Comparison of ENCODE assay signal across 21 cellular contexts in genomic region chr16:12614662-12615278, GRCh38.
DNase-seq lines count a peak whose midpoint lies in the region; ATAC-seq and TF ChIP-seq lines count a peak whose summit lies in the region.
"Had no signal": no experiment of that assay in that cellular context is flagged by ENCODE, and none has a peak within 500 bp of the region (broad histone marks: within the 10 kb centered on the region; RNA-seq: fewer than 3 reads in every experiment).

No MANE protein-coding gene starts in this region.

- H3K9me3 Mint-ChIP-seq in activated naive CD4-positive, alpha-beta T cell treated with anti-CD3 and anti-CD28 coated beads, Interleukin-2, amount 50 U/mL, for 24 hours: peaks cover 5% of the 10 kb centered on the region
- peaks cover 3 to 4% of the 10 kb centered on the region in 2 donors for H3K9me3 Mint-ChIP-seq in activated naive CD4-positive, alpha-beta T cell treated with anti-CD3 and anti-CD28 coated beads, Interleukin-2, amount 50 U/mL, for 72 hours
- no peaks in the 10 kb centered on the region for H3K9me3 Mint-ChIP-seq in Calu3 (ENCODE audit: low read depth, unreplicated experiment)
- H3K9me3 Mint-ChIP-seq in endodermal cell: peaks cover 1% of the 10 kb centered on the region
- no peaks in the 10 kb centered on the region for H3K9me3 Mint-ChIP-seq in type B pancreatic cell
- H3K9me3 Mint-ChIP-seq: CD4-positive, CD25-positive, alpha-beta regulatory T cell had no signal

- H3K36me3 Mint-ChIP-seq in activated naive CD4-positive, alpha-beta T cell treated with anti-CD3 and anti-CD28 coated beads, Interleukin-2, amount 50 U/mL, for 24 hours: no peaks in the 10 kb centered on the region
- no peaks in the 10 kb centered on the region for H3K36me3 Mint-ChIP-seq in activated naive CD4-positive, alpha-beta T cell treated with anti-CD3 and anti-CD28 coated beads, Interleukin-2, amount 50 U/mL, for 72 hours
- H3K36me3 Mint-ChIP-seq in Calu3 (ENCODE audit: insufficient read depth, unreplicated experiment) (peaks cover 16% of the 10 kb centered on the region), endodermal cell (ENCODE audit: low read depth) (no peaks in the 10 kb centered on the region), type B pancreatic cell (no peaks in the 10 kb centered on the region)
- H3K36me3 Mint-ChIP-seq: CD4-positive, CD25-positive, alpha-beta regulatory T cell had no signal

- peak overlapping the region; percentile 77 for H3K27ac Mint-ChIP-seq in activated naive CD4-positive, alpha-beta T cell treated with anti-CD3 and anti-CD28 coated beads, Interleukin-2, amount 50 U/mL, for 24 hours
- H3K27ac Mint-ChIP-seq in activated naive CD4-positive, alpha-beta T cell treated with anti-CD3 and anti-CD28 coated beads, Interleukin-2, amount 50 U/mL, for 72 hours: peak overlapping the region in 1 of 2 donors; percentile 93
- H3K27ac Mint-ChIP-seq in Calu3 (ENCODE audit: unreplicated experiment) (peak overlapping the region; percentile 97), endodermal cell (no peak overlapping the region), type B pancreatic cell (no peak overlapping the region)
- H3K27ac Mint-ChIP-seq: B cell; CD4-positive, CD25-positive, alpha-beta regulatory T cell had no signal

- H3K4me1 Mint-ChIP-seq in activated naive CD4-positive, alpha-beta T cell treated with anti-CD3 and anti-CD28 coated beads, Interleukin-2, amount 50 U/mL, for 24 hours: peaks cover 37% of the 10 kb centered on the region
- H3K4me1 Mint-ChIP-seq in Calu3 (ENCODE audit: low read depth, unreplicated experiment) (peaks cover 71% of the 10 kb centered on the region), endodermal cell (peaks cover 41% of the 10 kb centered on the region), type B pancreatic cell (ENCODE audit: unreplicated experiment) (peaks cover 5% of the 10 kb centered on the region)
- H3K4me1 Mint-ChIP-seq: B cell had no signal

- no peak overlapping the region for H2AFZ ChIP-seq in PC-9
- H2AFZ ChIP-seq: GM23248 had no signal

- 97 to 98% methylated on average over 6 to 7 of the region's 7 CpGs for WGBS in endodermal cell (ENCODE audit: insufficient coverage in 1 of 2, insufficient read length in 1 of 2), 2 experiments

- H3K9ac ChIP-seq in endodermal cell (ENCODE audit: extremely low read depth, low read length, poor library complexity, severe bottlenecking): no peak overlapping the region
- H3K9ac ChIP-seq: GM23248 had no signal

- H3K4me2 ChIP-seq in PC-9: 0 out of 2 replicates have a peak overlapping the region, but pooled peaks have one; percentile 13

- no peak for DNase-seq in activated naive CD4-positive, alpha-beta T cell treated with anti-CD3 and anti-CD28 coated beads, Interleukin-2, amount 50 U/mL, for 72 hours (ENCODE audit: low spot score in 2 of 2)
- DNase-seq in Calu3 (no peak), PC-9 (peak in 1 of 2 experiments; percentile 43), endodermal cell (peak; percentile 38), type B pancreatic cell (ENCODE audit: extremely low spot score, unreplicated experiment) (no peak)
- DNase-seq: CD4-positive, CD25-positive, alpha-beta regulatory T cell; COR-L47; DMS153; GF-D8; GM23248; HCEC 1CT; NCI-H1105 treated with DMSO at 0.1 percent for 48 hours; NCI-H1694; NCI-H510A; NCI-H748 treated with DMSO at 0.1 percent for 48 hours; SJCRH30 had no signal

- CTCF ChIA-PET in Calu3 (lab: Charles Lee) (no interaction called here), PC-9 (lab: Charles Lee) (no interaction called here)

- H3K27me3 ChIP-seq in PC-9 (ENCODE audit: insufficient read depth, low read depth) (no peaks in the 10 kb centered on the region), endodermal cell (ENCODE audit: control insufficient read depth, insufficient read depth, low read length, poor library complexity, severe bottlenecking) (no peaks in the 10 kb centered on the region)
- H3K27me3 ChIP-seq: SJCRH30 had no signal

- no peaks in the 10 kb centered on the region for H4K20me1 ChIP-seq in PC-9 (ENCODE audit: insufficient read depth)

- peaks cover 44% of the 10 kb centered on the region for H3F3A ChIP-seq in PC-9 (ENCODE audit: insufficient read depth, low read depth)

- peak overlapping the region; percentile 100 for H3K27ac ChIP-seq in PC-9
- no peak overlapping the region for H3K27ac ChIP-seq in endodermal cell (ENCODE audit: low read depth, low read length)
- H3K27ac ChIP-seq: GM23248, SJCRH30 had no signal

- H3K36me3 ChIP-seq in PC-9 (ENCODE audit: low read depth) (no peaks in the 10 kb centered on the region), endodermal cell (ENCODE audit: control insufficient read depth, insufficient read depth, low read length) (no peaks in the 10 kb centered on the region)
- H3K36me3 ChIP-seq: SJCRH30 had no signal

- POLR2A ChIA-PET in PC-9 (lab: Charles Lee; ENCODE audit: unreplicated experiment): interaction anchor here (0.6 kb wide), 1 partner anchor 584 kb away, joined by 6 read pairs; no protein-coding TSS in a partner anchor

- no peaks in the 10 kb centered on the region for H3K79me2 ChIP-seq in PC-9 (ENCODE audit: low read depth)

- BruUV-seq in Calu3 (replicated peaks; lab: Mats Ljungman, UMichigan) (no TSS peak), PC-9 (replicated peaks; lab: Mats Ljungman, UMichigan) (no TSS peak)

- no peaks in the 10 kb centered on the region for H3K9me2 ChIP-seq in PC-9 (ENCODE audit: insufficient read depth)

- no peak overlapping the region for H3K4me3 ChIP-seq in PC-9
- no peak overlapping the region for H3K4me3 ChIP-seq in endodermal cell (ENCODE audit: low read length)
- H3K4me3 ChIP-seq: GM12878, GM23248, SJCRH30 had no signal

- H3K4me3 Mint-ChIP-seq in activated naive CD4-positive, alpha-beta T cell treated with anti-CD3 and anti-CD28 coated beads, Interleukin-2, amount 50 U/mL, for 24 hours: no peak overlapping the region
- H3K4me3 Mint-ChIP-seq in Calu3 (ENCODE audit: low read depth, unreplicated experiment) (no peak overlapping the region), endodermal cell (peak overlapping the region; percentile 8), type B pancreatic cell (no peak overlapping the region)
- H3K4me3 Mint-ChIP-seq: B cell; CD4-positive, CD25-positive, alpha-beta regulatory T cell had no signal

- no peak for ATAC-seq in activated naive CD4-positive, alpha-beta T cell treated with anti-CD3 and anti-CD28 coated beads, Interleukin-2, amount 50 U/mL, for 72 hours
- no peak for ATAC-seq in HG03196 (IDR thresholded peaks at IDR 0.05; ENCODE audit: unreplicated experiment)
- no peak for ATAC-seq in HG02571 (IDR thresholded peaks at IDR 0.05; ENCODE audit: unreplicated experiment)
- ATAC-seq: GM12878 had no signal

- peaks cover 2% of the 10 kb centered on the region for H3K27me3 Mint-ChIP-seq in activated naive CD4-positive, alpha-beta T cell treated with anti-CD3 and anti-CD28 coated beads, Interleukin-2, amount 50 U/mL, for 24 hours
- H3K27me3 Mint-ChIP-seq in Calu3 (ENCODE audit: unreplicated experiment) (no peaks in the 10 kb centered on the region), endodermal cell (ENCODE audit: insufficient read depth) (no peaks in the 10 kb centered on the region), type B pancreatic cell (peaks cover 3% of the 10 kb centered on the region)

- TF ChIP-seq CTCF in Calu3 (IDR thresholded peaks at IDR 0.05; ENCODE audit: unreplicated experiment) (no peak), PC-9 (conservative IDR thresholded peaks at IDR 0.05) (no peak), endodermal cell (conservative IDR thresholded peaks at IDR 0.05) (no peak), type B pancreatic cell (conservative IDR thresholded peaks at IDR 0.05) (no peak)

- H3K4me1 ChIP-seq in PC-9 (replicated peaks; ENCODE audit: insufficient read depth) (peaks cover 66% of the 10 kb centered on the region), endodermal cell (ENCODE audit: control insufficient read depth, insufficient read depth, low read length) (peaks cover 22% of the 10 kb centered on the region)
- H3K4me1 ChIP-seq: SJCRH30 had no signal

- H3K9me3 ChIP-seq in PC-9 (ENCODE audit: insufficient read depth, low read depth) (no peaks in the 10 kb centered on the region), endodermal cell (ENCODE audit: control insufficient read depth, low read length) (no peaks in the 10 kb centered on the region)
- H3K9me3 ChIP-seq: SJCRH30 had no signal

- intact Hi-C loops in Calu3 (cut with micrococcal nuclease; ENCODE audit: unreplicated experiment): no loop called here
- intact Hi-C loops in PC-9 (cut with micrococcal nuclease; ENCODE audit: unreplicated experiment): loop anchor here (5.0 kb wide), 1 partner anchor 263 kb away; no protein-coding TSS in a partner anchor

Comparison
In these comparisons a context has a peak if more than half of its experiments do, and no peak if none do; other contexts are left out.
1. H3K27ac Mint-ChIP-seq: peak in activated naive CD4-positive, alpha-beta T cell treated with anti-CD3 and anti-CD28 coated beads, Interleukin-2, amount 50 U/mL, for 24 hours (single experiment) and Calu3 (single experiment); none in endodermal cell (single experiment) and type B pancreatic cell (single experiment).